27 cellular contexts compared by ENCODE assay signal in the genomic region with DNA sequence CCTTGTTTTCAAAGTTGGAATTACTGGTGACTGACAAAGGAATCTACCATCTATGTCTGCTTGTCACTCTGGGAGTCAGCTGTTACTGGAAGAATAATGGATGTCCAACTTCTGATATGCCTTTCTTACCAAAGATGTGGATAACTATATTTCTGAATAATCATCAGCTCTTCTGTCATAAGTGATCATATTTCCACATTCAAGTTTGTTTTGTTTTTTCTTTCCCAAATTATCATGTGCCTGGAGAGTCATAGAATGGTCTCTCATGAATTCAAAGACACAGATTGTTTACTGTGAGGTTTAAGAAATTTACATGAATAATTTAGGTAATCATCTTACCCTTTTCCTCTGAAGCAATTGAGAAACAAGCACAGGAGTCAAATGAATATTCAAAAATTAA.
A peak's percentile ranks its signal among the peaks of the same experiment; 100 is the strongest.
DNase-seq lines count a peak whose midpoint lies in the region; ATAC-seq and TF ChIP-seq lines count a peak whose summit lies in the region.
"Had no signal": no experiment of that assay in that cellular context is flagged by ENCODE, and none has a peak within 500 bp of the region (broad histone marks: within the 10 kb centered on the region; RNA-seq: fewer than 3 reads in every experiment).

No MANE protein-coding gene starts in this region.

- H3K36me3 ChIP-seq in HUES64 (ENCODE audit: insufficient read depth, low read length), result no peaks in the 10 kb centered on the region
- no peaks in the 10 kb centered on the region for H3K36me3 ChIP-seq in mesenchymal stem cell (ENCODE audit: control insufficient read depth in 1 of 2, insufficient read depth in 2 of 2, low read depth in 1 of 2, low read length in 2 of 2)
- H3K36me3 ChIP-seq in suprapubic skin, result no peaks in the 10 kb centered on the region
- H3K36me3 ChIP-seq: adrenal gland, cardiac muscle cell, prostate gland had no signal

- H3K4me3 ChIP-seq in HUES64 (ENCODE audit: low read length), result no peak overlapping the region
- H3K4me3 ChIP-seq in mesenchymal stem cell (ENCODE audit: insufficient read depth in 1 of 2, low read depth in 1 of 2, low read length in 2 of 2), result peak overlapping the region in 1 of 2 experiments; percentile 25
- H3K4me3 ChIP-seq in suprapubic skin, result no peak overlapping the region
- H3K4me3 ChIP-seq: adrenal gland, cardiac muscle cell, dorsolateral prefrontal cortex, prostate gland had no signal

- H3K14ac ChIP-seq in mesenchymal stem cell (ENCODE audit: low read length in 2 of 2), result no peak overlapping the region

- no peak overlapping the region for H2AK5ac ChIP-seq in mesenchymal stem cell (ENCODE audit: low read length, severe bottlenecking)

- no peak overlapping the region for H4K8ac ChIP-seq in mesenchymal stem cell (ENCODE audit: low read length)

- TF ChIP-seq CTCF in chondrocyte (IDR thresholded peaks at IDR 0.05) (no peak), suprapubic skin (IDR thresholded peaks at IDR 0.05) (no peak)

- no peak overlapping the region for H2BK12ac ChIP-seq in mesenchymal stem cell (ENCODE audit: low read length in 2 of 2)

- no peak for TF ChIP-seq EP300 in suprapubic skin (IDR thresholded peaks at IDR 0.05)

- H3K4me1 ChIP-seq in HUES64 (ENCODE audit: insufficient read depth, low read length), result peaks cover 45% of the 10 kb centered on the region
- H3K4me1 ChIP-seq in mesenchymal stem cell (ENCODE audit: control insufficient read depth, insufficient read depth, low read depth, low read length), result no peaks in the 10 kb centered on the region
- no peaks in the 10 kb centered on the region for H3K4me1 ChIP-seq in suprapubic skin
- H3K4me1 ChIP-seq: prostate gland had no signal

- DNase-seq in chondrocyte (ENCODE audit: low spot score) (no peak), mesenchymal stem cell (no peak), suprapubic skin (ENCODE audit: low spot score in 2 of 2) (no peak), NCI-H2196 treated with DMSO at 0.1 percent for 48 hours (lab: John Stamatoyannopoulos, UW; ENCODE audit: unreplicated experiment) (no peak), NCI-H1092 (lab: John Stamatoyannopoulos, UW) (no peak)
- no peak for DNase-seq in activated effector memory CD4-positive, alpha-beta T cell treated with Interleukin-2 at 50 U/mL for 16 hours
- DNase-seq: activated CD4-positive, alpha-beta T cell treated with anti-CD3 and anti-CD28 coated beads, Interleukin-2, amount 50 U/mL, for 1 hour; activated gamma-delta T cell; COR-L47; dorsolateral prefrontal cortex; H9; Karpas-422; left colon; NCI-H1048; NCI-H2081 treated with DMSO at 0.1 percent for 48 hours; Right ventricle myocardium superior; stimulated activated CD4-positive, alpha-beta T cell treated with anti-CD3 and anti-CD28 coated beads, Interleukin-4, amount 100 ng/mL, for 24 hours; T-helper 1 cell had no signal

- H3K4ac ChIP-seq in mesenchymal stem cell (ENCODE audit: low read depth in 1 of 2, low read length in 2 of 2), result no peak overlapping the region

- peak overlapping the region; percentile 94 for H3K27ac Mint-ChIP-seq in chondrocyte (ENCODE audit: unreplicated experiment)
- H3K27ac Mint-ChIP-seq: B cell; H9; mesothelial cell of epicardium; stimulated activated naive CD8-positive, alpha-beta T cell treated with anti-CD3 and anti-CD28 coated beads, Interleukin-15, Interleukin-2, amounts not matched to agents 100 ng/mL and 50 ng/mL, for 24 hours had no signal

- no peak overlapping the region for H3K23ac ChIP-seq in mesenchymal stem cell (ENCODE audit: low read length in 2 of 2)

- H3K27me3 ChIP-seq in HUES64 (ENCODE audit: insufficient read depth, low read length), result no peaks in the 10 kb centered on the region
- H3K27me3 ChIP-seq in mesenchymal stem cell (ENCODE audit: control insufficient read depth in 1 of 2, insufficient read depth in 1 of 2, low read length in 2 of 2), result no peaks in the 10 kb centered on the region
- no peaks in the 10 kb centered on the region for H3K27me3 ChIP-seq in suprapubic skin
- H3K27me3 ChIP-seq: adrenal gland, cardiac muscle cell, dorsolateral prefrontal cortex had no signal

- no peak overlapping the region for H2AFZ ChIP-seq in mesenchymal stem cell (ENCODE audit: low read depth, low read length)

- H3K27ac ChIP-seq in HUES64 (ENCODE audit: low read depth, low read length), result 0 out of 2 replicates have a peak overlapping the region, but pooled peaks have one; percentile 27
- H3K27ac ChIP-seq in mesenchymal stem cell (ENCODE audit: low read length, poor library complexity, severe bottlenecking), result peak overlapping the region; percentile 86
- peak overlapping the region; percentile 39 for H3K27ac ChIP-seq in suprapubic skin
- H3K27ac ChIP-seq: cardiac muscle cell, dorsolateral prefrontal cortex, prostate gland had no signal

- no peak overlapping the region for H4K91ac ChIP-seq in mesenchymal stem cell (ENCODE audit: low read length)

- H3K4me2 ChIP-seq in mesenchymal stem cell (ENCODE audit: low read length, poor library complexity, severe bottlenecking), result no peak overlapping the region

- H3K9me3 ChIP-seq in HUES64 (ENCODE audit: insufficient read depth, low read depth, low read length) (no peaks in the 10 kb centered on the region), mesenchymal stem cell (ENCODE audit: control insufficient read depth, low read length) (peaks cover under 1% of the 10 kb centered on the region), suprapubic skin (no peaks in the 10 kb centered on the region)
- H3K9me3 ChIP-seq: adrenal gland, prostate gland had no signal

- H3K9ac ChIP-seq in HUES64 (ENCODE audit: low read depth, low read length) (no peak overlapping the region), mesenchymal stem cell (ENCODE audit: low read length) (peak overlapping the region; percentile 88)

- H3K9me3 Mint-ChIP-seq in chondrocyte (ENCODE audit: low read depth), result peaks cover 19% of the 10 kb centered on the region
- H3K9me3 Mint-ChIP-seq: stimulated activated naive CD8-positive, alpha-beta T cell treated with anti-CD3 and anti-CD28 coated beads, Interleukin-15, Interleukin-2, amounts not matched to agents 100 ng/mL and 50 ng/mL, for 24 hours had no signal

- ATAC-seq in HG02642 (IDR thresholded peaks at IDR 0.05; ENCODE audit: poor library complexity, unreplicated experiment), result no peak
- ATAC-seq: left colon had no signal

- no peak overlapping the region for H2BK5ac ChIP-seq in mesenchymal stem cell (ENCODE audit: low read depth, low read length, poor library complexity, severe bottlenecking)

- H3K4me3 Mint-ChIP-seq in chondrocyte (ENCODE audit: unreplicated experiment), result no peak overlapping the region
- H3K4me3 Mint-ChIP-seq: B cell; H9; mesothelial cell of epicardium; neural crest cell; stimulated activated naive CD8-positive, alpha-beta T cell treated with anti-CD3 and anti-CD28 coated beads, Interleukin-15, Interleukin-2, amounts not matched to agents 100 ng/mL and 50 ng/mL, for 24 hours had no signal

- H3K36me3 Mint-ChIP-seq in chondrocyte (ENCODE audit: low read depth), result no peaks in the 10 kb centered on the region
- H3K36me3 Mint-ChIP-seq: mesothelial cell of epicardium had no signal

- TF ChIP-seq POLR2A in suprapubic skin (IDR thresholded peaks at IDR 0.05), result no peak

- H2BK120ac ChIP-seq in mesenchymal stem cell (ENCODE audit: low read depth, low read length), result no peak overlapping the region

- peak overlapping the region; percentile 34 to 66 for H3K18ac ChIP-seq in mesenchymal stem cell (ENCODE audit: low read depth in 1 of 2, low read length in 2 of 2)

- H3K79me1 ChIP-seq in mesenchymal stem cell (replicated peaks; ENCODE audit: low read length, poor library complexity, severe bottlenecking), result no peaks in the 10 kb centered on the region

- no peaks in the 10 kb centered on the region for H3K27me3 Mint-ChIP-seq in chondrocyte (ENCODE audit: low read depth)
- H3K27me3 Mint-ChIP-seq: B cell; stimulated activated naive CD8-positive, alpha-beta T cell treated with anti-CD3 and anti-CD28 coated beads, Interleukin-15, Interleukin-2, amounts not matched to agents 100 ng/mL and 50 ng/mL, for 24 hours had no signal

- H3K4me1 Mint-ChIP-seq in chondrocyte (ENCODE audit: low read depth), result peaks cover 52% of the 10 kb centered on the region
- H3K4me1 Mint-ChIP-seq: B cell, neural crest cell had no signal

- H2BK15ac ChIP-seq in mesenchymal stem cell (ENCODE audit: low read depth, poor library complexity, severe bottlenecking), result no peak overlapping the region

Comparison
In these comparisons a context has a peak if more than half of its experiments do, and no peak if none do; other contexts are left out.
1. H3K27ac ChIP-seq: peak in every context shown above with its lines; median percentile 86 in mesenchymal stem cell; 39 in suprapubic skin; 27 in HUES64.